ENCODE assay signal across 29 cellular contexts in genomic region chr5:115516372-115516771, GRCh38.
"Had no signal": no experiment of that assay in that cellular context is flagged by ENCODE, and none has a peak within 500 bp of the region (broad histone marks: within the 10 kb centered on the region; RNA-seq: fewer than 3 reads in every experiment).

No MANE protein-coding gene starts in this region.

- H3K27ac ChIP-seq: ascending aorta, cardiac muscle cell, VCaP had no signal

- ATAC-seq: activated CD8-positive, alpha-beta T cell treated with anti-CD3 and anti-CD28 coated beads for 36 hours; activated naive CD8-positive, alpha-beta T cell treated with anti-CD3 and anti-CD28 coated beads, Interleukin-2, amount 50 U/mL, for 24 hours; activated T-cell treated with anti-CD3 and anti-CD28 coated beads, Interleukin-2, amount 50 U/mL, for 4 hours; activated T-cell treated with anti-CD3 and anti-CD28 coated beads, Interleukin-2, amount 50 U/mL, for 72 hours; activated T-helper 17 cell treated with anti-CD3 and anti-CD28 coated beads, Interleukin-2, amount 50 U/mL, for 72 hours had no signal

- H3K9me3 ChIP-seq: ascending aorta had no signal

- DNase-seq: activated B cell treated with CpG ODN at 0.5 μM for 24 hours; activated CD4-positive, alpha-beta memory T cell treated with anti-CD3 and anti-CD28 coated beads for 36 hours; activated CD4-positive, alpha-beta T cell treated with anti-CD3 and anti-CD28 coated beads for 4 hours; activated CD4-positive, alpha-beta T cell treated with anti-CD3 and anti-CD28 coated beads, Interleukin-2, amount 10 ng/mL, durations not matched to agents 24 days and 14 days; activated CD4-positive, alpha-beta T cell treated with anti-CD3 and anti-CD28 coated beads, Interleukin-2, amount 50 U/mL, for 1 hour; activated CD4-positive, alpha-beta T cell treated with anti-CD3 and anti-CD28 coated beads, Interleukin-2, amount 50 U/mL, for 4 hours; activated CD4-positive, CD25-positive, alpha-beta regulatory T cell treated with anti-CD3 and anti-CD28 coated beads, Interleukin-2, amount 50 U/mL, for 72 hours; activated CD8-positive, alpha-beta memory T cell treated with anti-CD3 and anti-CD28 coated beads, Interleukin-2, amount 50 U/mL, for 4 hours; activated CD8-positive, alpha-beta T cell treated with anti-CD3 and anti-CD28 coated beads for 36 hours; activated effector memory CD4-positive, alpha-beta T cell treated with anti-CD3 and anti-CD28 coated beads, Interleukin-2, amount 50 U/mL, for 16 hours; activated gamma-delta T cell treated with Interleukin-2 at 50 U/mL for 16 hours; activated naive CD4-positive, alpha-beta T cell; activated naive CD4-positive, alpha-beta T cell treated with anti-CD3 and anti-CD28 coated beads, Interleukin-2, amount 10 ng/mL, durations not matched to agents 7 days and 5 days; activated naive CD8-positive, alpha-beta T cell treated with anti-CD3 and anti-CD28 coated beads, Interleukin-2, amount 10 ng/mL, durations not matched to agents 7 days and 5 days; activated naive CD8-positive, alpha-beta T cell treated with anti-CD3 and anti-CD28 coated beads, Interleukin-2, amount 50 U/mL, for 24 hours; activated T-cell treated with anti-CD3 and anti-CD28 coated beads for 4 hours; activated T-cell treated with anti-CD3 and anti-CD28 coated beads, Interleukin-2, amount 50 U/mL, for 1 hour; activated T-cell treated with anti-CD3 and anti-CD28 coated beads, Interleukin-2, amount 50 U/mL, for 4 hours; activated T-cell treated with anti-CD3 and anti-CD28 coated beads, Interleukin-2, amount 50 U/mL, for 72 hours; amygdala; anterior cingulate cortex; central memory CD4-positive, alpha-beta T cell; T-helper 1 cell; T-helper 2 cell; T-helper 9 cell had no signal

- H3K4me1 ChIP-seq: ascending aorta had no signal

- H3K36me3 ChIP-seq: ascending aorta had no signal

- H3K27me3 ChIP-seq: ascending aorta, cardiac muscle cell had no signal

- H3K4me3 ChIP-seq: ascending aorta, cardiac muscle cell had no signal
